ENCODE assay signal across 8 cellular contexts in genomic region chr19:9914315-9915207, GRCh38. TPM values are rescaled to one million over a fixed set of nuclear protein-coding genes. Genes with fewer than 3 reads are reported as not detected.
DNase-seq lines count a peak whose midpoint lies in the region; ATAC-seq and TF ChIP-seq lines count a peak whose summit lies in the region.

No MANE protein-coding gene starts in this region.

- peak overlapping the region; percentile 67 for H3K27ac Mint-ChIP-seq in chondrocyte (ENCODE audit: unreplicated experiment)

- H3K4me3 ChIP-seq in left lung: peak overlapping the region; percentile 32 to 44

- H3K36me3 ChIP-seq in left lung: no peaks in the 10 kb centered on the region

- TF ChIP-seq CTCF in chondrocyte (IDR thresholded peaks at IDR 0.05) (peak; percentile 86), left lung (IDR thresholded peaks at IDR 0.05) (peak in 1 of 2 donors; percentile 48)

- DNase-seq in AG20443 (ENCODE audit: low spot score): peak; percentile 96
- peak; percentile 84 for DNase-seq in NCI-H226
- peak; percentile 66 to 79 for DNase-seq in activated CD4-positive, alpha-beta T cell treated with anti-CD3 and anti-CD28 coated beads for 24 hours (ENCODE audit: low read depth in 2 of 2)
- DNase-seq in chondrocyte (ENCODE audit: low spot score): no peak
- DNase-seq in left lung: peak; percentile 66 to 90
- peak; percentile 78 to 80 for DNase-seq in stimulated activated CD4-positive, alpha-beta T cell treated with anti-CD3 and anti-CD28 coated beads, Interleukin-2, amount 100 ng/mL, for 48 hours

- ATAC-seq in GM21526 (IDR thresholded peaks at IDR 0.05; ENCODE audit: low FRiP score, unreplicated experiment): peak; percentile 57
- ATAC-seq in left lung: peak; percentile 94
- no peak for ATAC-seq in HG02678 (IDR thresholded peaks at IDR 0.05; ENCODE audit: unreplicated experiment)

- H3K9me3 Mint-ChIP-seq in chondrocyte (ENCODE audit: low read depth): no peaks in the 10 kb centered on the region

- peaks cover 18% of the 10 kb centered on the region for H3K4me1 Mint-ChIP-seq in chondrocyte (ENCODE audit: low read depth)

- intact Hi-C loops in left lung (cut with DNase I): no loop called here

- H3K27me3 ChIP-seq in left lung: peaks cover 17 to 95% of the 10 kb centered on the region in 2 donors

- H3K4me3 Mint-ChIP-seq in chondrocyte (ENCODE audit: unreplicated experiment): peak overlapping the region; percentile 75

- H3K4me1 ChIP-seq in left lung: peaks cover 0 to 23% of the 10 kb centered on the region in 2 donors

- no peaks in the 10 kb centered on the region for H3K9me3 ChIP-seq in left lung

- H3K27ac ChIP-seq in left lung: no peak overlapping the region

- no peaks in the 10 kb centered on the region for H3K36me3 Mint-ChIP-seq in chondrocyte (ENCODE audit: low read depth)

- no peaks in the 10 kb centered on the region for H3K27me3 Mint-ChIP-seq in chondrocyte (ENCODE audit: low read depth)

RNA-seq across cellular contexts. Expression of gene OLFM2, which starts 21.8 kb away (rescaled TPM):
- 51.0 to 68.8 TPM (median 67.9 TPM) in 3 replicates for total RNA-seq in chondrocyte
- total RNA-seq in left lung: 10 to 100 TPM in 1 of 2 donors, 1 to 10 TPM in 1; 7.6 to 10.4 TPM
